In the genomic region with DNA sequence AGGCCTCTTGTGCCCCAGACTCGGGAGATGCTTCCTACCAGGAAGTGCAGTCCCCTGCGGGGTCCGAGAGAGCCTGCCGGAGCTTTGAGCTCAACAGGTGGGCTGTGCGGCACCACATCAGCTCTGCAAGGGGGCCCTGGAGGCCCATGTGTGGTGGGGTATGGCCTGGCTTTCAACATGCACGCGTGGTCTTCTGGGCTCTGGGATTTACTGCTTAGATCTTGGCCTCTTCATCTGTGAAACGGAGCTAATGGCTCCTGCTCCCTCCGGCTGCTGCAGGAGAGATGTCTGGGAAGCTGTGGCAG, we compare ENCODE assay signal across 17 cellular contexts. TPM values are rescaled to one million over a fixed set of nuclear protein-coding genes. Genes with fewer than 3 reads are reported as not detected.
DNase-seq lines count a peak whose midpoint lies in the region; ATAC-seq, FAIRE-seq and TF ChIP-seq lines count a peak whose summit lies in the region.
"Had no signal": no experiment of that assay in that cellular context is flagged by ENCODE, and none has a peak within 500 bp of the region (broad histone marks: within the 10 kb centered on the region; RNA-seq: fewer than 3 reads in every experiment).

No MANE protein-coding gene starts in this region.

- H3K4me1 ChIP-seq in kidney (ENCODE audit: control insufficient read depth in 1 of 2, insufficient read depth in 1 of 2, low read depth in 1 of 2, low read length in 2 of 2) (peaks cover 18 to 32% of the 10 kb centered on the region in 2 donors), foreskin keratinocyte (peaks cover 14% of the 10 kb centered on the region)

- H3K36me3 ChIP-seq in H7 (replicated peaks; ENCODE audit: control insufficient read depth, insufficient read depth, low read length) (no peaks in the 10 kb centered on the region; the same call in 1 of the 2 replicates), kidney (ENCODE audit: control insufficient read depth in 1 of 2, insufficient read depth in 2 of 2, low read length in 2 of 2) (no peaks in the 10 kb centered on the region)
- H3K36me3 ChIP-seq: thyroid gland had no signal

- H3K4me3 ChIP-seq in H7 (ENCODE audit: insufficient read depth, low read depth, low read length), result no peak overlapping the region
- H3K4me3 ChIP-seq in kidney (ENCODE audit: low read length in 2 of 2), result no peak overlapping the region
- H3K4me3 ChIP-seq: gastroesophageal sphincter, thyroid gland had no signal

- H3K9ac ChIP-seq in kidney (ENCODE audit: low read length in 2 of 2), result no peak overlapping the region

- H3K27ac Mint-ChIP-seq in stimulated activated effector memory CD8-positive, alpha-beta T cell treated with anti-CD3 and anti-CD28 coated beads, Interleukin-12 subunit alpha, Interleukin-12 subunit beta, amount 100 ng/mL, for 72 hours, result peak overlapping the region; percentile 77

- TF ChIP-seq CTCF in VCaP (conservative IDR thresholded peaks at IDR 0.05), result no peak
- TF ChIP-seq CTCF in kidney (IDR thresholded peaks at IDR 0.05; ENCODE audit: borderline replicate concordance, extremely low read depth, insufficient read depth), result no peak
- no peak for TF ChIP-seq CTCF in foreskin keratinocyte (conservative IDR thresholded peaks at IDR 0.05)

- FAIRE-seq in kidney (lab: Jason Lieb, UNC), result no peak
- FAIRE-seq: GM12891, HTR-8/SVneo had no signal

- no peaks in the 10 kb centered on the region for H3K9me3 ChIP-seq in kidney (ENCODE audit: control insufficient read depth in 1 of 2, low read length in 2 of 2)
- H3K9me3 ChIP-seq: gastroesophageal sphincter, thyroid gland had no signal

- H3K4me1 Mint-ChIP-seq in stimulated activated effector memory CD8-positive, alpha-beta T cell treated with anti-CD3 and anti-CD28 coated beads, Interleukin-12 subunit alpha, Interleukin-12 subunit beta, amount 100 ng/mL, for 72 hours, result peaks cover 65% of the 10 kb centered on the region

- ATAC-seq in stimulated activated effector memory CD8-positive, alpha-beta T cell treated with anti-CD3 and anti-CD28 coated beads, Interleukin-12 subunit alpha, Interleukin-12 subunit beta, amount 100 ng/mL, for 72 hours, result no peak
- ATAC-seq in HG03571 (IDR thresholded peaks at IDR 0.05; ENCODE audit: unreplicated experiment), result no peak
- no peak for ATAC-seq in foreskin keratinocyte
- no peak for ATAC-seq in GM21381 (IDR thresholded peaks at IDR 0.05; ENCODE audit: unreplicated experiment)
- ATAC-seq: gastroesophageal sphincter had no signal

- H3K27ac ChIP-seq in VCaP (peak overlapping the region; percentile 82), kidney (ENCODE audit: low read depth in 2 of 2, low read length in 2 of 2) (peak overlapping the region; percentile 2 to 32), foreskin keratinocyte (no peak overlapping the region)
- H3K27ac ChIP-seq: gastroesophageal sphincter, thyroid gland had no signal

- H3K27me3 ChIP-seq in H7 (ENCODE audit: control insufficient read depth, insufficient read depth, low read length) (no peaks in the 10 kb centered on the region), foreskin keratinocyte (no peaks in the 10 kb centered on the region)
- H3K27me3 ChIP-seq: gastroesophageal sphincter, thyroid gland had no signal

- DNase-seq in H7 (peak; percentile 38), kidney (no peak), foreskin keratinocyte (no peak)
- DNase-seq in stimulated activated effector memory CD8-positive, alpha-beta T cell treated with anti-CD3 and anti-CD28 coated beads, Interleukin-12 subunit alpha, Interleukin-12 subunit beta, amount 100 ng/mL, for 72 hours (ENCODE audit: low spot score in 2 of 2), result no peak
- DNase-seq: activated naive CD4-positive, alpha-beta T cell treated with anti-CD3 and anti-CD28 coated beads for 36 hours; effector memory CD4-positive, alpha-beta T cell; EL; SHP77 treated with DMSO at 0.1 percent for 48 hours; T-helper 9 cell had no signal

- no peak overlapping the region for H3K4me3 Mint-ChIP-seq in stimulated activated effector memory CD8-positive, alpha-beta T cell treated with anti-CD3 and anti-CD28 coated beads, Interleukin-12 subunit alpha, Interleukin-12 subunit beta, amount 100 ng/mL, for 72 hours
- H3K4me3 Mint-ChIP-seq: activated naive CD4-positive, alpha-beta T cell treated with anti-CD3 and anti-CD28 coated beads for 36 hours had no signal

- intact Hi-C loops in kidney (cut with DNase I), result no loop called here

- peaks cover 19% of the 10 kb centered on the region for H3K36me3 Mint-ChIP-seq in stimulated activated effector memory CD8-positive, alpha-beta T cell treated with anti-CD3 and anti-CD28 coated beads, Interleukin-12 subunit alpha, Interleukin-12 subunit beta, amount 100 ng/mL, for 72 hours

- no peaks in the 10 kb centered on the region for H3K9me3 Mint-ChIP-seq in stimulated activated effector memory CD8-positive, alpha-beta T cell treated with anti-CD3 and anti-CD28 coated beads, Interleukin-12 subunit alpha, Interleukin-12 subunit beta, amount 100 ng/mL, for 72 hours
- H3K9me3 Mint-ChIP-seq: activated naive CD4-positive, alpha-beta T cell treated with anti-CD3 and anti-CD28 coated beads for 36 hours had no signal

RNA-seq across cellular contexts. Expression of a gene that starts 18.0 kb away (rescaled TPM):
- total RNA-seq in H7 (2014; rRNA removed; shearing (Covaris generic)), result 332 and 343 TPM in 2 replicates
- 146 TPM for total RNA-seq in kidney
- polyA plus RNA-seq in kidney (ENCODE audit: insufficient read depth, low read depth, low replicate concordance), result 894 TPM
- total RNA-seq in foreskin keratinocyte, result 253 and 266 TPM in 2 replicates
- polyA plus RNA-seq in foreskin keratinocyte, result 401 and 458 TPM in 2 replicates

RNA-seq across cellular contexts. Expression of a gene that starts 24.5 kb away (rescaled TPM):
- total RNA-seq in H7 (2014; rRNA removed; shearing (Covaris generic)), result 88.2 and 99.4 TPM in 2 replicates
- total RNA-seq in kidney (132 TPM), foreskin keratinocyte (137 and 146 TPM in 2 replicates)
- polyA plus RNA-seq in kidney (ENCODE audit: insufficient read depth, low read depth, low replicate concordance) (280 TPM), foreskin keratinocyte (287 and 299 TPM in 2 replicates)

RNA-seq across cellular contexts. Expression of a gene that starts 29.0 kb away (rescaled TPM):
- not detected in 2 replicates for total RNA-seq in H7 (2014; rRNA removed; shearing (Covaris generic))
- total RNA-seq in kidney (0.76 TPM), foreskin keratinocyte (not detected in 2 replicates)
- polyA plus RNA-seq in kidney (ENCODE audit: insufficient read depth, low read depth, low replicate concordance) (not detected), foreskin keratinocyte (not detected in 2 replicates)
- total RNA-seq: cardiac septum, gastroesophageal sphincter, thyroid gland had no signal

RNA-seq across cellular contexts. Expression of a gene that starts 35.7 kb away (rescaled TPM):
- 44.6 and 46.9 TPM in 2 replicates for total RNA-seq in H7 (2014; rRNA removed; shearing (Covaris generic))
- 77.9 TPM for total RNA-seq in kidney
- polyA plus RNA-seq in kidney (ENCODE audit: insufficient read depth, low read depth, low replicate concordance), result 122 TPM
- 184 and 196 TPM in 2 replicates for total RNA-seq in foreskin keratinocyte
- 158 and 184 TPM in 2 replicates for polyA plus RNA-seq in foreskin keratinocyte

RNA-seq across cellular contexts. Expression of a gene that starts 58.0 kb away (rescaled TPM):
- total RNA-seq in H7 (2014; rRNA removed; shearing (Covaris generic)), result 97.8 and 116 TPM in 2 replicates
- total RNA-seq in kidney (94.6 TPM), foreskin keratinocyte (228 and 256 TPM in 2 replicates)
- polyA plus RNA-seq in kidney (ENCODE audit: insufficient read depth, low read depth, low replicate concordance) (137 TPM), foreskin keratinocyte (250 and 306 TPM in 2 replicates)
